ENCODE assay signal across 10 cellular contexts in genomic region chr4:26936284-26937065, GRCh38.
DNase-seq lines count a peak whose midpoint lies in the region; ATAC-seq and TF ChIP-seq lines count a peak whose summit lies in the region.
"Had no signal": no experiment of that assay in that cellular context is flagged by ENCODE, and none has a peak within 500 bp of the region (broad histone marks: within the 10 kb centered on the region; RNA-seq: fewer than 3 reads in every experiment).

No MANE protein-coding gene starts in this region.

- H3K4me1 ChIP-seq in ovary (ENCODE audit: insufficient read depth) (peaks cover 7% of the 10 kb centered on the region), vagina (no peaks in the 10 kb centered on the region)

- ATAC-seq in HG03469 (IDR thresholded peaks at IDR 0.05; ENCODE audit: unreplicated experiment) (no peak), GM19467 (IDR thresholded peaks at IDR 0.05; ENCODE audit: unreplicated experiment) (no peak)

- H3K27ac ChIP-seq in ovary: peak overlapping the region in 1 of 2 donors; percentile 11
- no peak overlapping the region for H3K27ac ChIP-seq in vagina

- WGBS in ovary, 3 donors: 71 to 76% (median 76%) methylated on average over 5 of the region's 5 CpGs

- no peak for TF ChIP-seq CTCF in fibroblast of mammary gland (conservative IDR thresholded peaks at IDR 0.05; ENCODE audit: control insufficient read depth, insufficient read depth, low read depth, low read length)
- no peak for TF ChIP-seq CTCF in ovary (IDR thresholded peaks at IDR 0.05)
- TF ChIP-seq CTCF in vagina (IDR thresholded peaks at IDR 0.05): no peak

- DNase-seq in EL: peak; percentile 31
- DNase-seq in OCI-M1 (lab: John Stamatoyannopoulos, UW): peak; percentile 42
- DNase-seq in fibroblast of mammary gland (ENCODE audit: low read depth): peak; percentile 54
- peak; percentile 43 to 66 (median 51) for DNase-seq in ovary
- no peak for DNase-seq in activated naive CD4-positive, alpha-beta T cell treated with anti-CD3 and anti-CD28 coated beads, Interleukin-2, amount 50 U/mL, for 16 hours
- no peak for DNase-seq in vagina (ENCODE audit: extremely low spot score in 2 of 2)
- DNase-seq: activated T-cell treated with anti-CD3 and anti-CD28 coated beads, Interleukin-2, amount 50 U/mL, for 48 hours; NCI-H446 had no signal

- TF ChIP-seq POLR2A in ovary (IDR thresholded peaks at IDR 0.05) (no peak), vagina (IDR thresholded peaks at IDR 0.05) (no peak)

- no peak for TF ChIP-seq EP300 in ovary (IDR thresholded peaks at IDR 0.05)

- H3K27me3 ChIP-seq in ovary (no peaks in the 10 kb centered on the region), vagina (no peaks in the 10 kb centered on the region)

- no peaks in the 10 kb centered on the region for H3K36me3 ChIP-seq in ovary
- H3K36me3 ChIP-seq in vagina: no peaks in the 10 kb centered on the region

- intact Hi-C loops in ovary (cut with DNase I) (no loop called here), vagina (cut with DNase I) (no loop called here)

- H3K4me3 ChIP-seq in fibroblast of mammary gland (ENCODE audit: control insufficient read depth, low read depth, low read length) (no peak overlapping the region), ovary (no peak overlapping the region), vagina (no peak overlapping the region)

- H3K9me3 ChIP-seq in ovary (no peaks in the 10 kb centered on the region), vagina (no peaks in the 10 kb centered on the region)

Comparison
In these comparisons a context has a peak if more than half of its experiments do, and no peak if none do; other contexts are left out.
1. DNase-seq: peak in EL (single experiment), OCI-M1 (single experiment), fibroblast of mammary gland (single experiment) and ovary (5 of 5); none in activated naive CD4-positive, alpha-beta T cell treated with anti-CD3 and anti-CD28 coated beads, Interleukin-2, amount 50 U/mL, for 16 hours (single experiment) and vagina (0 of 2).